In the genomic region with DNA sequence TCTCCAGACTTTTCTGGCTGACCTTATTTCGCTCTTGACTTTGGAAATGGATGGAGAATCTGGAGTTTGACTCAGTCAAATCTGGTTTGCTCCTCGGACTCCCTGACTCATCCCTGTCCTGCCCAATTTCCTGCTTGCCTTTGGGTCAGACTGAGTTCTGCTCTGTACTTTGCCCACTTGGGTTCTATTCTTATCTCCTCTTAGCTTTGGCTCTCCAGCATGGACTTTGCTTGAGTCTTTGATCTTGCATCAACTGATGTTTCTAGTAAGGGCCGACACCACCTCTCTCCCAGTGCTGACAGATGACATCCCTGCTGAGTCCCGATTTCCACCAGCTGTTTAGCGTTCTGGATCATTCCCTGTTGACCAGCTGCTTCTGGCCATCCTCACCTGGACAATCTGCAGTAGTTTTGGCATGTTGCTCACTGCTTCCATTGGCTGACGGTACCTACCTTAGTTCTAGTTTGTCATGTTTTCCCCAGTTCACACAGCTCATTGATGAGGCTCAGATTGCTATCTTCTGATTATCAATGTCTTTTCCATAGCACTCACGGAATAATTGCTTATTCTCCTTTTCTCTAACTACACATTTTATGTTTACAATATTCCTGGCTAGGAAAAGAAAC, we compare ENCODE assay signal across 1 cellular context.
TF ChIP-seq lines count a peak whose summit lies in the region.

No MANE protein-coding gene starts in this region.

TF ChIP-seq in HepG2, 621 proteins besides CTCF, POLR2A, EP300 and RAD21 (continues in another document):
- TF ChIP-seq, protein P1, sequence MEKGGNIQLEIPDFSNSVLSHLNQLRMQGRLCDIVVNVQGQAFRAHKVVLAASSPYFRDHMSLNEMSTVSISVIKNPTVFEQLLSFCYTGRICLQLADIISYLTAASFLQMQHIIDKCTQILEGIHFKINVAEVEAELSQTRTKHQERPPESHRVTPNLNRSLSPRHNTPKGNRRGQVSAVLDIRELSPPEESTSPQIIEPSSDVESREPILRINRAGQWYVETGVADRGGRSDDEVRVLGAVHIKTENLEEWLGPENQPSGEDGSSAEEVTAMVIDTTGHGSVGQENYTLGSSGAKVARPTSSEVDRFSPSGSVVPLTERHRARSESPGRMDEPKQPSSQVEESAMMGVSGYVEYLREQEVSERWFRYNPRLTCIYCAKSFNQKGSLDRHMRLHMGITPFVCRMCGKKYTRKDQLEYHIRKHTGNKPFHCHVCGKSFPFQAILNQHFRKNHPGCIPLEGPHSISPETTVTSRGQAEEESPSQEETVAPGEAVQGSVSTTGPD (CRISPR knock-in tag; IDR thresholded peaks at IDR 0.05) = no peak
- TF ChIP-seq PPARG (CRISPR knock-in tag; conservative IDR thresholded peaks at IDR 0.05) = peak; percentile 64; the same call in 1 of the 2 replicates
- TF ChIP-seq IKZF5 (CRISPR knock-in tag; IDR thresholded peaks at IDR 0.05) = peak; percentile 64; the same call in 1 of the 2 replicates
- TF ChIP-seq ZNF292 (CRISPR knock-in tag; IDR thresholded peaks at IDR 0.05; ENCODE audit: borderline replicate concordance, low read depth) = peak; percentile 87; the same call in 1 of the 2 replicates
- TF ChIP-seq FOXJ3 (CRISPR knock-in tag; IDR thresholded peaks at IDR 0.05; ENCODE audit: borderline replicate concordance) = peak; percentile 51; the same call in 1 of the 2 replicates
- TF ChIP-seq ISL2 (CRISPR knock-in tag; IDR thresholded peaks at IDR 0.05) = peak; percentile 72; the same call in 1 of the 2 replicates
- TF ChIP-seq ZNF317 (CRISPR knock-in tag; IDR thresholded peaks at IDR 0.05) = peak; percentile 91
- TF ChIP-seq HNF4A (CRISPR knock-in tag; IDR thresholded peaks at IDR 0.05) = peak; percentile 97
- TF ChIP-seq FOXK2 (IDR thresholded peaks at IDR 0.05) = 0 out of 2 replicates have a peak, but pooled peaks have one; percentile 25
- TF ChIP-seq, protein P2, sequence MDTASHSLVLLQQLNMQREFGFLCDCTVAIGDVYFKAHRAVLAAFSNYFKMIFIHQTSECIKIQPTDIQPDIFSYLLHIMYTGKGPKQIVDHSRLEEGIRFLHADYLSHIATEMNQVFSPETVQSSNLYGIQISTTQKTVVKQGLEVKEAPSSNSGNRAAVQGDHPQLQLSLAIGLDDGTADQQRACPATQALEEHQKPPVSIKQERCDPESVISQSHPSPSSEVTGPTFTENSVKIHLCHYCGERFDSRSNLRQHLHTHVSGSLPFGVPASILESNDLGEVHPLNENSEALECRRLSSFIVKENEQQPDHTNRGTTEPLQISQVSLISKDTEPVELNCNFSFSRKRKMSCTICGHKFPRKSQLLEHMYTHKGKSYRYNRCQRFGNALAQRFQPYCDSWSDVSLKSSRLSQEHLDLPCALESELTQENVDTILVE (CRISPR knock-in tag; IDR thresholded peaks at IDR 0.05) = 0 out of 2 replicates have a peak, but pooled peaks have one; percentile 17
- TF ChIP-seq ZNF331 (CRISPR knock-in tag; IDR thresholded peaks at IDR 0.05) = peak; percentile 84
- TF ChIP-seq MTA3 (CRISPR knock-in tag; IDR thresholded peaks at IDR 0.05) = no peak
- TF ChIP-seq ZSCAN30 (CRISPR knock-in tag; IDR thresholded peaks at IDR 0.05) = no peak
- TF ChIP-seq TFE3 (CRISPR knock-in tag; IDR thresholded peaks at IDR 0.05) = 0 out of 2 replicates have a peak, but pooled peaks have one; percentile 25
- TF ChIP-seq, protein P3, sequence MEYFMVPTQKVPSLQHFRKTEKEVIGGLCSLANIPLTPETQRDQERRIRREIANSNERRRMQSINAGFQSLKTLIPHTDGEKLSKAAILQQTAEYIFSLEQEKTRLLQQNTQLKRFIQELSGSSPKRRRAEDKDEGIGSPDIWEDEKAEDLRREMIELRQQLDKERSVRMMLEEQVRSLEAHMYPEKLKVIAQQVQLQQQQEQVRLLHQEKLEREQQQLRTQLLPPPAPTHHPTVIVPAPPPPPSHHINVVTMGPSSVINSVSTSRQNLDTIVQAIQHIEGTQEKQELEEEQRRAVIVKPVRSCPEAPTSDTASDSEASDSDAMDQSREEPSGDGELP (IDR thresholded peaks at IDR 0.05; ENCODE audit: borderline replicate concordance, low read depth) = peak; percentile 96
- no peak for TF ChIP-seq FOXA1 (IDR thresholded peaks at IDR 0.05)
- no peak; the same call in 1 of the 2 replicates for TF ChIP-seq FOXA1 (CRISPR knock-in tag; IDR thresholded peaks at IDR 0.05)
- no peak for TF ChIP-seq ZNF446 (CRISPR knock-in tag; IDR thresholded peaks at IDR 0.05)
- TF ChIP-seq, protein P4, sequence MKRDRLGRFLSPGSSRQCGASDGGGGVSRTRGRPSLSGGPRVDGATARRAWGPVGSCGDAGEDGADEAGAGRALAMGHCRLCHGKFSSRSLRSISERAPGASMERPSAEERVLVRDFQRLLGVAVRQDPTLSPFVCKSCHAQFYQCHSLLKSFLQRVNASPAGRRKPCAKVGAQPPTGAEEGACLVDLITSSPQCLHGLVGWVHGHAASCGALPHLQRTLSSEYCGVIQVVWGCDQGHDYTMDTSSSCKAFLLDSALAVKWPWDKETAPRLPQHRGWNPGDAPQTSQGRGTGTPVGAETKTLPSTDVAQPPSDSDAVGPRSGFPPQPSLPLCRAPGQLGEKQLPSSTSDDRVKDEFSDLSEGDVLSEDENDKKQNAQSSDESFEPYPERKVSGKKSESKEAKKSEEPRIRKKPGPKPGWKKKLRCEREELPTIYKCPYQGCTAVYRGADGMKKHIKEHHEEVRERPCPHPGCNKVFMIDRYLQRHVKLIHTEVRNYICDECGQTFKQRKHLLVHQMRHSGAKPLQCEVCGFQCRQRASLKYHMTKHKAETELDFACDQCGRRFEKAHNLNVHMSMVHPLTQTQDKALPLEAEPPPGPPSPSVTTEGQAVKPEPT (CRISPR knock-in tag; IDR thresholded peaks at IDR 0.05; ENCODE audit: low read depth) = no peak
- TF ChIP-seq ZFP1 (CRISPR knock-in tag; IDR thresholded peaks at IDR 0.05) = 0 out of 2 replicates have a peak, but pooled peaks have one; percentile 29
- TF ChIP-seq EHMT2 (IDR thresholded peaks at IDR 0.05; ENCODE audit: borderline replicate concordance, low read depth, low read length) = peak; percentile 61; the same call in 1 of the 2 replicates
- no peak for TF ChIP-seq RFX1 (IDR thresholded peaks at IDR 0.05)
- TF ChIP-seq, protein P5, sequence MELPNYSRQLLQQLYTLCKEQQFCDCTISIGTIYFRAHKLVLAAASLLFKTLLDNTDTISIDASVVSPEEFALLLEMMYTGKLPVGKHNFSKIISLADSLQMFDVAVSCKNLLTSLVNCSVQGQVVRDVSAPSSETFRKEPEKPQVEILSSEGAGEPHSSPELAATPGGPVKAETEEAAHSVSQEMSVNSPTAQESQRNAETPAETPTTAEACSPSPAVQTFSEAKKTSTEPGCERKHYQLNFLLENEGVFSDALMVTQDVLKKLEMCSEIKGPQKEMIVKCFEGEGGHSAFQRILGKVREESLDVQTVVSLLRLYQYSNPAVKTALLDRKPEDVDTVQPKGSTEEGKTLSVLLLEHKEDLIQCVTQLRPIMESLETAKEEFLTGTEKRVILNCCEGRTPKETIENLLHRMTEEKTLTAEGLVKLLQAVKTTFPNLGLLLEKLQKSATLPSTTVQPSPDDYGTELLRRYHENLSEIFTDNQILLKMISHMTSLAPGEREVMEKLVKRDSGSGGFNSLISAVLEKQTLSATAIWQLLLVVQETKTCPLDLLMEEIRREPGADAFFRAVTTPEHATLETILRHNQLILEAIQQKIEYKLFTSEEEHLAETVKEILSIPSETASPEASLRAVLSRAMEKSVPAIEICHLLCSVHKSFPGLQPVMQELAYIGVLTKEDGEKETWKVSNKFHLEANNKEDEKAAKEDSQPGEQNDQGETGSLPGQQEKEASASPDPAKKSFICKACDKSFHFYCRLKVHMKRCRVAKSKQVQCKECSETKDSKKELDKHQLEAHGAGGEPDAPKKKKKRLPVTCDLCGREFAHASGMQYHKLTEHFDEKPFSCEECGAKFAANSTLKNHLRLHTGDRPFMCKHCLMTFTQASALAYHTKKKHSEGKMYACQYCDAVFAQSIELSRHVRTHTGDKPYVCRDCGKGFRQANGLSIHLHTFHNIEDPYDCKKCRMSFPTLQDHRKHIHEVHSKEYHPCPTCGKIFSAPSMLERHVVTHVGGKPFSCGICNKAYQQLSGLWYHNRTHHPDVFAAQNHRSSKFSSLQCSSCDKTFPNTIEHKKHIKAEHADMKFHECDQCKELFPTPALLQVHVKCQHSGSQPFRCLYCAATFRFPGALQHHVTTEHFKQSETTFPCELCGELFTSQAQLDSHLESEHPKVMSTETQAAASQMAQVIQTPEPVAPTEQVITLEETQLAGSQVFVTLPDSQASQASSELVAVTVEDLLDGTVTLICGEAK (IDR thresholded peaks at IDR 0.05) = no peak
- TF ChIP-seq, protein P5 (CRISPR knock-in tag; IDR thresholded peaks at IDR 0.05) = no peak
- TF ChIP-seq ZNF160 (CRISPR knock-in tag; IDR thresholded peaks at IDR 0.05) = 0 out of 2 replicates have a peak, but pooled peaks have one; percentile 44
- peak; percentile 84; the same call in 1 of the 2 replicates for TF ChIP-seq RCOR2 (CRISPR knock-in tag; IDR thresholded peaks at IDR 0.05)
- TF ChIP-seq ZNF556 (CRISPR knock-in tag; IDR thresholded peaks at IDR 0.05; ENCODE audit: borderline replicate concordance) = peak; percentile 49; the same call in 1 of the 2 replicates
